1 cellular context compared by ENCODE assay signal in the genomic region with DNA sequence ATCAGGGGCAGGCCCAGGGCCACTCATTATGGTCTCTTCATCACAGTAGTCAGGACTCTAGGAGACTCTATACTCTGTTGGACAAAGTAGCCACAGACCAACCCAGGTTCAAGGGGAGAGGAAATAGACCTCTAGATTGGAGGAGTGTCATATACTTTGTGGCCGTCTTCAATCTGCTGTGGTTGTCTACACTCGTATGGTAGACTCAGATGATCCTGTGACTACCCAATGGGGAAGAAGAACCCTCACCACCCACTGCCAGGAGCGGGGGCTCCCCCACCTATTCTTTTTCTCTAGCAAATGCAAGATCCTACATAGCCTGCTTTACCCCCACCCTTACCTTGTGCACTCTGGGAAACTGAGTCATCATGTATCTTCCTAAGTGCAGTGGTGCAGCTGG.
TF ChIP-seq lines count a peak whose summit lies in the region.

No MANE protein-coding gene starts in this region.

TF ChIP-seq in IMR-90, 13 proteins besides CTCF, POLR2A, EP300 and RAD21:
- TF ChIP-seq, protein P1, sequence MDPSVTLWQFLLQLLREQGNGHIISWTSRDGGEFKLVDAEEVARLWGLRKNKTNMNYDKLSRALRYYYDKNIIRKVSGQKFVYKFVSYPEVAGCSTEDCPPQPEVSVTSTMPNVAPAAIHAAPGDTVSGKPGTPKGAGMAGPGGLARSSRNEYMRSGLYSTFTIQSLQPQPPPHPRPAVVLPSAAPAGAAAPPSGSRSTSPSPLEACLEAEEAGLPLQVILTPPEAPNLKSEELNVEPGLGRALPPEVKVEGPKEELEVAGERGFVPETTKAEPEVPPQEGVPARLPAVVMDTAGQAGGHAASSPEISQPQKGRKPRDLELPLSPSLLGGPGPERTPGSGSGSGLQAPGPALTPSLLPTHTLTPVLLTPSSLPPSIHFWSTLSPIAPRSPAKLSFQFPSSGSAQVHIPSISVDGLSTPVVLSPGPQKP (IDR thresholded peaks at IDR 0.05; ENCODE audit: borderline replicate concordance, low read depth, low read length), result no peak
- TF ChIP-seq MAFK (IDR thresholded peaks at IDR 0.05; ENCODE audit: low read depth, low read length) (no peak), NFE2L2 (IDR thresholded peaks at IDR 0.05; ENCODE audit: low read depth, low read length) (no peak), CHD1 (IDR thresholded peaks at IDR 0.05; ENCODE audit: low read depth, low read length) (no peak), RCOR1 (IDR thresholded peaks at IDR 0.05; ENCODE audit: insufficient replicate concordance, low read length) (no peak), SMC3 (IDR thresholded peaks at IDR 0.05; ENCODE audit: low read depth, low read length) (no peak), RFX5 (IDR thresholded peaks at IDR 0.05; ENCODE audit: low read depth, low read length) (no peak), FOS (IDR thresholded peaks at IDR 0.05; ENCODE audit: low read depth, low read length) (no peak)
